ENCODE assay signal across 8 cellular contexts in genomic region chr4:41990383-41991111, GRCh38. TPM values are rescaled to one million over a fixed set of nuclear protein-coding genes. Genes with fewer than 3 reads are reported as not detected.
DNase-seq lines count a peak whose midpoint lies in the region; ATAC-seq, FAIRE-seq and TF ChIP-seq lines count a peak whose summit lies in the region.

SLC30A9 (plus strand) TSS chr4:41990530; CDS start chr4:41990652, 122 bp downstream.

- H3K27ac Mint-ChIP-seq in brain: peak within 1 kb of the TSS; percentile 92 to 99 (median 97)

- no peak for TF ChIP-seq CTCF in A549 (IDR thresholded peaks at IDR 0.05)
- TF ChIP-seq CTCF in brain (conservative IDR thresholded peaks at IDR 0.05): peak; percentile 49 to 71
- TF ChIP-seq CTCF in gastrocnemius medialis (IDR thresholded peaks at IDR 0.05 in 4 of 5, conservative IDR thresholded peaks at IDR 0.05 in 1 of 5): peak; percentile 29 to 60 (median 45)

- H3K9me3 ChIP-seq in A549: no peaks in the 10 kb centered on the region
- H3K9me3 ChIP-seq in iPS DF 6.9 (ENCODE audit: control insufficient read depth, insufficient read depth, low read length): no peaks in the 10 kb centered on the region
- no peaks in the 10 kb centered on the region for H3K9me3 ChIP-seq in gastrocnemius medialis

- H3K27ac ChIP-seq in A549: peak within 1 kb of the TSS; percentile 88 to 92
- no peak within 1 kb of the TSS for H3K27ac ChIP-seq in iPS DF 6.9 (ENCODE audit: low read length)
- H3K27ac ChIP-seq in gastrocnemius medialis: peak within 1 kb of the TSS; percentile 81 to 90 (median 86)

- H3K4me2 ChIP-seq in A549: peak within 1 kb of the TSS; percentile 96

- FAIRE-seq in A549 (lab: Jason Lieb, UNC) (no peak), TTC549 (lab: Jason Lieb, UNC) (peak; percentile 41)

- peak; percentile 82 for TF ChIP-seq POLR2A in A549 (IDR thresholded peaks at IDR 0.05; ENCODE audit: low read length)
- peak; percentile 88 for TF ChIP-seq POLR2A in GM18526 (IDR thresholded peaks at IDR 0.05; ENCODE audit: extremely low read depth, insufficient read length)
- peak; percentile 75 to 81 for TF ChIP-seq POLR2A in gastrocnemius medialis (IDR thresholded peaks at IDR 0.05)

- H3K36me3 Mint-ChIP-seq in brain: no peaks in the 10 kb centered on the region

- DNase-seq in A549 (ENCODE audit: low read depth in 1 of 2, low spot score in 1 of 2) (peak; percentile 93 to 94), NCI-H2107 treated with DMSO at 0.1 percent for 48 hours (lab: John Stamatoyannopoulos, UW; ENCODE audit: unreplicated experiment) (peak; percentile 67), iPS DF 6.9 (ENCODE audit: low read depth, low spot score) (peak; percentile 92), gastrocnemius medialis (peak; percentile 93)

- H3K4me3 Mint-ChIP-seq in brain: peak within 1 kb of the TSS; percentile 98 to 100 (median 100)

- H3K4me1 ChIP-seq in A549 (peaks cover 22% of the 10 kb centered on the region), iPS DF 6.9 (ENCODE audit: control insufficient read depth, insufficient read depth, low read length) (peaks cover 5% of the 10 kb centered on the region), gastrocnemius medialis (peaks cover 43 to 45% of the 10 kb centered on the region in 2 donors)

- H3K27me3 Mint-ChIP-seq in brain: peaks cover 11% of the 10 kb centered on the region

- H3K27me3 ChIP-seq in iPS DF 6.9 (ENCODE audit: control insufficient read depth, insufficient read depth, low read length): no peaks in the 10 kb centered on the region
- H3K27me3 ChIP-seq in gastrocnemius medialis: no peaks in the 10 kb centered on the region

- intact Hi-C loops in gastrocnemius medialis (cut with DNase I; ENCODE audit: low total_unique reads): loop anchor here (1.0 to 5.0 kb wide), 2 partner anchors 55 to 587 kb away; partner anchors contain the start of gene TMEM33

- CTCF ChIA-PET in A549 (lab: Yijun Ruan, JAX): interaction anchor here (0.9 to 1.6 kb wide), 3 partner anchors 11 to 292 kb away, joined by 3 to 4 read pairs (median 3); no protein-coding TSS in a partner anchor

- in situ Hi-C loops in gastrocnemius medialis (cut with MboI; ENCODE audit: low sequenced_read_pairs in 4 of 4): no loop called here

- POLR2A ChIA-PET in A549 (lab: Yijun Ruan, JAX): interaction anchor here (0.9 to 1.0 kb wide), 2 partner anchors 10 to 55 kb away, joined by 3 to 5 read pairs; partner anchors contain the start of gene TMEM33

- H3K4me3 ChIP-seq in A549 (peak within 1 kb of the TSS; percentile 86), iPS DF 6.9 (ENCODE audit: low read length) (peak within 1 kb of the TSS; percentile 80), gastrocnemius medialis (peak within 1 kb of the TSS; percentile 91 to 98 (median 94))

- 4% methylated on average over 29 of the region's 63 CpGs for whole genome bisulfite sequencing in A549 (ENCODE audit: missing lambda C conversion rate)
- WGBS in iPS DF 6.9 (ENCODE audit: insufficient coverage, insufficient read length): no CpG with 5 or more reads among the region's 63 CpGs

- H3K9me3 Mint-ChIP-seq in brain: no peaks in the 10 kb centered on the region

- TF ChIP-seq RAD21 in A549 (conservative IDR thresholded peaks at IDR 0.05 in 1 of 2, IDR thresholded peaks at IDR 0.05 in 1 of 2): no peak

- ATAC-seq in A549: peak; percentile 98 to 99
- peak; percentile 99 for ATAC-seq in HG03066 (IDR thresholded peaks at IDR 0.05; ENCODE audit: low read depth, unreplicated experiment)
- peak; percentile 99 to 100 for ATAC-seq in gastrocnemius medialis

- peaks cover 41% of the 10 kb centered on the region for H3K4me1 Mint-ChIP-seq in brain

- no peak for TF ChIP-seq EP300 in A549 (IDR thresholded peaks at IDR 0.05)

- H3K36me3 ChIP-seq in iPS DF 6.9 (ENCODE audit: control insufficient read depth, insufficient read depth, low read length): no peaks in the 10 kb centered on the region
- no peaks in the 10 kb centered on the region for H3K36me3 ChIP-seq in gastrocnemius medialis

TF ChIP-seq in A549, 52 proteins besides CTCF, POLR2A, EP300 and RAD21:
- TF ChIP-seq MYC (IDR thresholded peaks at IDR 0.05; ENCODE audit: borderline replicate concordance, low read length) (no peak), JUN (IDR thresholded peaks at IDR 0.05) (peak; percentile 38 to 76; a peak in 3 of 5 replicates), CHD4 (IDR thresholded peaks at IDR 0.05; ENCODE audit: borderline replicate concordance) (no peak), RFX5 (IDR thresholded peaks at IDR 0.05) (peak; percentile 49; the same call in 1 of the 2 replicates), KDM5A (IDR thresholded peaks at IDR 0.05) (no peak), MAX (IDR thresholded peaks at IDR 0.05) (peak; percentile 63; the same call in 1 of the 2 replicates), ZC3H11A (IDR thresholded peaks at IDR 0.05) (no peak), POLR2AphosphoS2 (conservative IDR thresholded peaks at IDR 0.05; ENCODE audit: low read length) (no peak), GATA3 (IDR thresholded peaks at IDR 0.05; ENCODE audit: borderline replicate concordance) (no peak), REST (IDR thresholded peaks at IDR 0.05) (no peak), EHMT2 (IDR thresholded peaks at IDR 0.05; ENCODE audit: low read depth) (no peak), ESRRA (IDR thresholded peaks at IDR 0.05; ENCODE audit: borderline replicate concordance, low read length) (no peak), PHF8 (IDR thresholded peaks at IDR 0.05; ENCODE audit: borderline replicate concordance, low read depth) (peak; percentile 65; the same call in 1 of the 2 replicates)

RNA-seq across cellular contexts. Expression of gene SLC30A9, which starts in this region (rescaled TPM):
- polyA plus RNA-seq in A549 (2011; rRNA removed): 41.9 and 57.6 TPM in 2 replicates
- 12.8 and 14.4 TPM in 2 replicates for polyA plus RNA-seq in A549 (2012; cell fraction: cytosol; rRNA removed)
- polyA plus RNA-seq in A549 (2012; cell fraction: nucleus; rRNA removed): 7.6 and 9.2 TPM in 2 replicates
- 27.3 to 28.8 TPM (median 28.7 TPM) in 3 replicates for polyA plus RNA-seq in A549 (2017; fragmentation: RNase III; extraction: RNeasy Plus Mini Kit Qiagen cat#74134 plus additional on column Dnase treatment)
- polyA minus RNA-seq in A549 (2011; rRNA and poly(A)+ RNA removed): 19.0 and 25.7 TPM in 2 replicates
- polyA plus RNA-seq in brain (ENCODE audit: insufficient read depth, low read depth, low replicate concordance): 20.5 TPM
- 10 to 100 TPM; 24.5 to 35.6 (median 27.3) TPM for total RNA-seq in gastrocnemius medialis
